Comparison of ENCODE assay signal across 16 cellular contexts in genomic region chr5:137190031-137190430, GRCh38.
"Had no signal": no experiment of that assay in that cellular context is flagged by ENCODE, and none has a peak within 500 bp of the region (broad histone marks: within the 10 kb centered on the region; RNA-seq: fewer than 3 reads in every experiment).

No MANE protein-coding gene starts in this region.

- ATAC-seq: activated CD4-positive, alpha-beta T cell treated with anti-CD3 and anti-CD28 coated beads for 36 hours; stimulated activated naive CD8-positive, alpha-beta T cell treated with anti-CD3 and anti-CD28 coated beads, Interleukin-15, Interleukin-2, amounts not matched to agents 100 U/mL and 50 U/mL, for 24 hours; WTC11 had no signal

- DNase-seq: activated CD4-positive, alpha-beta memory T cell treated with anti-CD3 and anti-CD28 coated beads for 36 hours; activated CD4-positive, alpha-beta T cell treated with anti-CD3 and anti-CD28 coated beads for 36 hours; activated gamma-delta T cell treated with Interleukin-2 at 50 U/mL for 16 hours; activated naive CD8-positive, alpha-beta T cell treated with anti-CD3 and anti-CD28 coated beads for 36 hours; activated T-cell treated with anti-CD3 and anti-CD28 coated beads for 4 hours; amygdala; erythroblast; immature natural killer cell; left ventricle myocardium inferior; occipital lobe; stimulated activated CD4-positive, alpha-beta T cell treated with anti-CD3 and anti-CD28 coated beads, Interleukin-2, amount 100 ng/mL, for 24 hours; stimulated activated naive CD8-positive, alpha-beta T cell treated with anti-CD3 and anti-CD28 coated beads, Interleukin-15, Interleukin-2, amounts not matched to agents 100 U/mL and 50 U/mL, for 24 hours; transverse colon had no signal

- H3K4me3 ChIP-seq: coronary artery, left ventricle myocardium inferior, transverse colon, vagina had no signal
